ENCODE assay signal across 29 cellular contexts in the genomic region with DNA sequence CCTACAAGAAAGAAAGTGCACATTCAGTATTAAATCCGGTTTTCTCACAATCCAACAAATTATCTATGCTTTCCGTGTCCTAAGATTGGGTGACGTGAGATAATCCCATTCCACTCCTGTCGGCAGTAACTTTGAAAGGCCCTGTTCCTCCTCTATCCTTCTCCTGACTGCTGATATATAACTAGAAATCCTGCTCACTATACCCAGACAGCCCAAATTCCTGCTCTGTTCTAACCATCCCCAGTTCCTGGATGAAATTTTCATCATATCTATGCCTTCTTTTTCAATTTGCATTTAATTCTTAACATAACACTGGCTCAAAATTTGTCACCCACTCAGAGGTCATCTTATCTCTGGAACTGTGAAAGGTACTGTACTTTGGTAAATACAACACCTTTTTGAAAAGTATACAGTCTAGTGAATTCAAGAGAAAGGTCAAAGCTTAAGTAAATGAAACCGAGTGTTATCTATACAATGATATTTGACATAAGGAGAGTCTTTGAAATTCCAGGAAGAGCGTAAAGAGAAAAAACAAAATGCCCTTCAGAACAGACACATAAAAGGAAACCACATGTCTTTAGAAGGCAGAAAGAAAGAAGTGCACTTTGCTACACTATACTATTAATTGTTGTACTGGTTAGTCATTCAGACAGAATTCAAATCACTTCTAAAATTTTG.
"Had no signal": no experiment of that assay in that cellular context is flagged by ENCODE, and none has a peak within 500 bp of the region (broad histone marks: within the 10 kb centered on the region; RNA-seq: fewer than 3 reads in every experiment).

No MANE protein-coding gene starts in this region.

- H3K27ac ChIP-seq: ascending aorta, body of pancreas, coronary artery, WERI-Rb-1 had no signal

- H3K4me1 ChIP-seq: ascending aorta, body of pancreas had no signal

- H3K36me3 ChIP-seq: ascending aorta, WERI-Rb-1 had no signal

- H3K9ac ChIP-seq: SK-N-SH had no signal

- FAIRE-seq: bronchial epithelial cell had no signal

- DNase-seq: activated CD4-positive, alpha-beta memory T cell treated with anti-CD3 and anti-CD28 coated beads, Interleukin-2, amount 10 ng/mL, durations not matched to agents 7 days and 5 days; activated CD4-positive, alpha-beta T cell treated with anti-CD3 and anti-CD28 coated beads for 36 hours; activated CD4-positive, alpha-beta T cell treated with anti-CD3 and anti-CD28 coated beads, Interleukin-2, amount 50 U/mL, for 1 hour; activated CD8-positive, alpha-beta memory T cell treated with anti-CD3 and anti-CD28 coated beads, Interleukin-2, amount 50 U/mL, for 48 hours; activated naive CD8-positive, alpha-beta T cell treated with anti-CD3 and anti-CD28 coated beads, Interleukin-2, amount 50 U/mL, for 24 hours; activated T-cell treated with anti-CD3 and anti-CD28 coated beads, Interleukin-2, amount 50 U/mL, for 1 hour; amniotic stem cell; body of pancreas; central memory CD4-positive, alpha-beta T cell; Kasumi-1; NCI-H1092; NCI-H1417; NCI-H1694 treated with DMSO at 0.1 percent for 48 hours; NCI-H2081; NCI-H2171 treated with DMSO at 0.1 percent for 48 hours; NCI-H226; NCI-H69; NK-92 treated with Interleukin-12 subunit alpha and Interleukin-12 subunit beta, amount 100 ng/mL, for 24 hours; OCI-M1; RPMI8226; SK-N-SH; T-helper 1 cell; WERI-Rb-1 had no signal

- H3K4me2 ChIP-seq: SK-N-SH had no signal

- H3K4me3 ChIP-seq: ascending aorta, body of pancreas, coronary artery had no signal

- H3K27me3 ChIP-seq: ascending aorta, body of pancreas had no signal

- ATAC-seq: activated naive CD4-positive, alpha-beta T cell treated with anti-CD3 and anti-CD28 coated beads, Interleukin-2, amount 50 U/mL, for 72 hours; activated naive CD8-positive, alpha-beta T cell treated with anti-CD3 and anti-CD28 coated beads, Interleukin-2, amount 50 U/mL, for 24 hours; body of pancreas; Panc1; Right ventricle myocardium inferior had no signal

- H3K9me3 ChIP-seq: ascending aorta, body of pancreas, SK-N-SH had no signal
